1 cellular context compared by ENCODE assay signal in genomic region chr6:81075974-81076373, GRCh38.
TF ChIP-seq lines count a peak whose summit lies in the region.

No MANE protein-coding gene starts in this region.

TF ChIP-seq in GM12878, 131 proteins besides CTCF, POLR2A, EP300 and RAD21 (continued from another document):
- no peak for TF ChIP-seq ZNF384 (IDR thresholded peaks at IDR 0.05; ENCODE audit: borderline replicate concordance, low read depth, low read length)
- no peak for TF ChIP-seq GATAD2B (conservative IDR thresholded peaks at IDR 0.05; ENCODE audit: low read depth)
- no peak for TF ChIP-seq KDM1A (IDR thresholded peaks at IDR 0.05; ENCODE audit: borderline replicate concordance)
- no peak for TF ChIP-seq RELA (IDR thresholded peaks at IDR 0.05; ENCODE audit: borderline replicate concordance, partially characterized antibody)
- TF ChIP-seq, protein P1, sequence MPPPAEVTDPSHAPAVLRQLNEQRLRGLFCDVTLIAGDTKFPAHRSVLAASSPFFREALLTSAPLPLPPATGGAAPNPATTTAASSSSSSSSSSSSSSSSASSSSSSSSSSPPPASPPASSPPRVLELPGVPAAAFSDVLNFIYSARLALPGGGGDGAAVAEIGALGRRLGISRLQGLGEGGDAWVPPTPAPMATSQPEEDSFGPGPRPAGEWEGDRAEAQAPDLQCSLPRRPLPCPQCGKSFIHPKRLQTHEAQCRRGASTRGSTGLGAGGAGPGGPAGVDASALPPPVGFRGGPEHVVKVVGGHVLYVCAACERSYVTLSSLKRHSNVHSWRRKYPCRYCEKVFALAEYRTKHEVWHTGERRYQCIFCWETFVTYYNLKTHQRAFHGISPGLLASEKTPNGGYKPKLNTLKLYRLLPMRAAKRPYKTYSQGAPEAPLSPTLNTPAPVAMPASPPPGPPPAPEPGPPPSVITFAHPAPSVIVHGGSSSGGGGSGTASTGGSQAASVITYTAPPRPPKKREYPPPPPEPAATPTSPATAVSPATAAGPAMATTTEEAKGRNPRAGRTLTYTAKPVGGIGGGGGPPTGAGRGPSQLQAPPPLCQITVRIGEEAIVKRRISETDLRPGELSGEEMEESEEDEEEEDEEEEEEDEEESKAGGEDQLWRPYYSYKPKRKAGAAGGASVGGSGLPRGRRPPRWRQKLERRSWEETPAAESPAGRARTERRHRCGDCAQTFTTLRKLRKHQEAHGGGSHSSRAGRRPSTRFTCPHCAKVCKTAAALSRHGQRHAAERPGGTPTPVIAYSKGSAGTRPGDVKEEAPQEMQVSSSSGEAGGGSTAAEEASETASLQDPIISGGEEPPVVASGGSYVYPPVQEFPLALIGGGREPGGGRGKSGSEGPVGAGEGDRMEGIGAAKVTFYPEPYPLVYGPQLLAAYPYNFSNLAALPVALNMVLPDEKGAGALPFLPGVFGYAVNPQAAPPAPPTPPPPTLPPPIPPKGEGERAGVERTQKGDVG (CRISPR knock-in tag; IDR thresholded peaks at IDR 0.05), result no peak
- TF ChIP-seq SREBF1 (IDR thresholded peaks at IDR 0.05; ENCODE audit: low read length), result no peak
